7 cellular contexts compared by ENCODE assay signal in the genomic region with DNA sequence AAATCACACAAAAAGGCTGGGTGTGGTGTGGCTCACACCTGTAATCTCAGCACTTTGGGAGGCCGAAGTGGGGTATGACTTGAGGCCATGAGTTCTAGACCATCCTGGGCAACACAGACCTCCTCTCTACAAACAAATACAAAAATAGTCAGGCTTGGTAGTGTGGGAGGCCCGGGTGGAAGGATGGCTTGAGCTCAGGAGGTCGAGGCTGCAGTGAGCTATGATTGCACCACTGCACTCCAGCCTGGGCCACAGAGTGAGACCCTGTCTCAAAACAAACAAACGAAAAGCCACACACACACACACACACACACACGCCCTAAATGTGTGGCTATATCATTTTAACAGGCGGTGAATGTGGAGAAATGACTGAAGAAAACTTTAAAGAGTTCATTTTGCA. TPM values are rescaled to one million over a fixed set of nuclear protein-coding genes. Genes with fewer than 3 reads are reported as not detected.
DNase-seq lines count a peak whose midpoint lies in the region; ATAC-seq and TF ChIP-seq lines count a peak whose summit lies in the region.
"Had no signal": no experiment of that assay in that cellular context is flagged by ENCODE, and none has a peak within 500 bp of the region (broad histone marks: within the 10 kb centered on the region; RNA-seq: fewer than 3 reads in every experiment).

No MANE protein-coding gene starts in this region.

- no peaks in the 10 kb centered on the region for H3K27me3 Mint-ChIP-seq in activated naive CD8-positive, alpha-beta T cell treated with anti-CD3 and anti-CD28 coated beads, Interleukin-2, amount 10 ng/mL, durations not matched to agents 7 days and 5 days
- peaks cover 11% of the 10 kb centered on the region for H3K27me3 Mint-ChIP-seq in neural crest cell (ENCODE audit: low read depth)

- H3K9me3 Mint-ChIP-seq in activated naive CD8-positive, alpha-beta T cell treated with anti-CD3 and anti-CD28 coated beads, Interleukin-2, amount 10 ng/mL, durations not matched to agents 7 days and 5 days, result peaks cover 5% of the 10 kb centered on the region
- peaks cover 3% of the 10 kb centered on the region for H3K9me3 Mint-ChIP-seq in neural crest cell

- POLR2A ChIA-PET in activated naive CD8-positive, alpha-beta T cell treated with anti-CD3 and anti-CD28 coated beads, Interleukin-2, amount 10 ng/mL, durations not matched to agents 7 days and 5 days (lab: Charles Lee), result interaction anchor here (0.5 to 2.1 kb wide), 14 partner anchors 10 to 861 kb away, joined by 3 to 47 read pairs (median 5); partner anchors contain the start of genes ARHGEF18, MCOLN1 and VAV1

- H3K4me3 Mint-ChIP-seq in activated naive CD8-positive, alpha-beta T cell treated with anti-CD3 and anti-CD28 coated beads, Interleukin-2, amount 10 ng/mL, durations not matched to agents 7 days and 5 days, result peak overlapping the region; percentile 97
- H3K4me3 Mint-ChIP-seq in neural crest cell, result peak overlapping the region; percentile 99

- peaks cover 24% of the 10 kb centered on the region for H3K36me3 Mint-ChIP-seq in activated naive CD8-positive, alpha-beta T cell treated with anti-CD3 and anti-CD28 coated beads, Interleukin-2, amount 10 ng/mL, durations not matched to agents 7 days and 5 days
- H3K36me3 Mint-ChIP-seq in neural crest cell (ENCODE audit: low read depth), result peaks cover 11% of the 10 kb centered on the region

- no peak for ATAC-seq in activated naive CD8-positive, alpha-beta T cell treated with anti-CD3 and anti-CD28 coated beads, Interleukin-2, amount 10 ng/mL, durations not matched to agents 7 days and 5 days (ENCODE audit: low read depth)
- no peak for ATAC-seq in HG03342 (IDR thresholded peaks at IDR 0.05; ENCODE audit: unreplicated experiment)

- peak; percentile 1 for DNase-seq in H4 (ENCODE audit: low spot score)
- DNase-seq in activated naive CD8-positive, alpha-beta T cell treated with anti-CD3 and anti-CD28 coated beads, Interleukin-2, amount 10 ng/mL, durations not matched to agents 7 days and 5 days, result no peak
- no peak for DNase-seq in neural crest cell (ENCODE audit: low read depth, low spot score)
- no peak for DNase-seq in DMS53 (lab: John Stamatoyannopoulos, UW)
- DNase-seq in GM20000 (ENCODE audit: low spot score), result no peak

- peaks cover 6% of the 10 kb centered on the region for H3K4me1 Mint-ChIP-seq in activated naive CD8-positive, alpha-beta T cell treated with anti-CD3 and anti-CD28 coated beads, Interleukin-2, amount 10 ng/mL, durations not matched to agents 7 days and 5 days
- H3K4me1 Mint-ChIP-seq in neural crest cell, result peaks cover 12% of the 10 kb centered on the region

- peak overlapping the region; percentile 87 for H3K27ac Mint-ChIP-seq in activated naive CD8-positive, alpha-beta T cell treated with anti-CD3 and anti-CD28 coated beads, Interleukin-2, amount 10 ng/mL, durations not matched to agents 7 days and 5 days
- H3K27ac Mint-ChIP-seq in neural crest cell (ENCODE audit: unreplicated experiment), result peak overlapping the region; percentile 17

- no peak for TF ChIP-seq CTCF in neural crest cell (conservative IDR thresholded peaks at IDR 0.05)
- no peak for TF ChIP-seq CTCF in GM20000 (IDR thresholded peaks at IDR 0.05; ENCODE audit: extremely low read depth, missing control alignments)

RNA-seq across cellular contexts. Expression of gene ZNF557, which starts 0.9 kb away (rescaled TPM):
- total RNA-seq in H4 (2014; rRNA removed; shearing (Covaris generic)), result 14.2 and 17.7 TPM in 2 replicates
- total RNA-seq in activated naive CD8-positive, alpha-beta T cell treated with anti-CD3 and anti-CD28 coated beads, Interleukin-2, amount 10 ng/mL, durations not matched to agents 7 days and 5 days, result 10 to 100 TPM; 20.9 to 21.1 TPM
- 13.9 and 14.0 TPM in 2 replicates for total RNA-seq in neural crest cell

RNA-seq across cellular contexts. Expression of gene MBD3L3, which starts 10.1 kb away (rescaled TPM):
- total RNA-seq in H4 (2014; rRNA removed; shearing (Covaris generic)), result not detected in 2 replicates
- total RNA-seq in activated naive CD8-positive, alpha-beta T cell treated with anti-CD3 and anti-CD28 coated beads, Interleukin-2, amount 10 ng/mL, durations not matched to agents 7 days and 5 days, result not detected
- total RNA-seq in neural crest cell, result not detected in 2 replicates
- total RNA-seq: lung had no signal

RNA-seq across cellular contexts. Expression of gene MBD3L2, which starts 19.5 kb away (rescaled TPM):
- not detected in 2 replicates for total RNA-seq in H4 (2014; rRNA removed; shearing (Covaris generic))
- not detected for total RNA-seq in activated naive CD8-positive, alpha-beta T cell treated with anti-CD3 and anti-CD28 coated beads, Interleukin-2, amount 10 ng/mL, durations not matched to agents 7 days and 5 days
- not detected in 2 replicates for total RNA-seq in neural crest cell
- total RNA-seq: lung had no signal

RNA-seq across cellular contexts. Expression of gene MBD3L4, which starts 28.6 kb away (rescaled TPM):
- not detected in 2 replicates for total RNA-seq in H4 (2014; rRNA removed; shearing (Covaris generic))
- total RNA-seq in activated naive CD8-positive, alpha-beta T cell treated with anti-CD3 and anti-CD28 coated beads, Interleukin-2, amount 10 ng/mL, durations not matched to agents 7 days and 5 days, result not detected
- total RNA-seq in neural crest cell, result not detected in 2 replicates
- total RNA-seq: lung had no signal

RNA-seq across cellular contexts. Expression of gene MBD3L5, which starts 38.2 kb away (rescaled TPM):
- total RNA-seq in H4 (2014; rRNA removed; shearing (Covaris generic)), result not detected in 2 replicates
- total RNA-seq in activated naive CD8-positive, alpha-beta T cell treated with anti-CD3 and anti-CD28 coated beads, Interleukin-2, amount 10 ng/mL, durations not matched to agents 7 days and 5 days, result not detected
- total RNA-seq in neural crest cell, result not detected in 2 replicates
- total RNA-seq: lung had no signal
